ENCODE assay signal across 8 cellular contexts in the genomic region with DNA sequence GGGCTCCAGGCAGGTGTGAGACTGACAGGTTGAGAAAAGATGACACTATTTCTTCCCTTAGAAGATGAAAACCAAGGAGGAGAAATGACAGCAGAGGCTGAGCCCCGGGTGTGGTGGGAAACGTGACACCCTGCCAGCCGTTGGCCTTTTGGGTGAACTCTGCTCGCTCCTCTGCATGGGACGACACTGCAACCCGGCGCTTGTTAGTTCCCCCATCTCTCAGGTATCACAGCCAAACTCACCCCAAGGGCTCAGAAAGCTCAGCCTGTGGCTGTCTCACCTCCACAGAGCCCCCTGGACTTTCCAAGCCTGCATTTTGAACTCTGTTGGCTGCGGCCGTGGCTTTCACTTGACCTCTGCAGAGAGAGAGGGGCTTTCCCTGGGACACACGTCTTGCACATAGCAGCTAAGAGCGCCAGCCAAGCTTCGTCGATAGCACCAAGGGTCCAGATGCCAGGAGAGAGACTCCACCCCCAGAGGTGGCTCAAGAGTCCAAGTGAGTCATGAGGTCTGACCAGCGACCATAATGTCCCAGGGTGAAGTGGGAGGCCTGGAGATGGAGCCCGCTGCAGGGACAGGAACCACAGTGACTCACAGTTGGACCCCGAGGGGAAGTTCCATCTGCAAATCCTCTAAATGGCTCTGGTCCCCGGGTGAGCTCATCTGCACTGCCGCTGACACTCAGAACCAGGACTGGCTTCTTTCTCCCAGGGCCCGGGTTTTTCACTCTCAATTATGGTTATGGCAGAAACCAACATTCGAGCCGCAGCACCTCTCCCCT.
A peak's percentile ranks its signal among the peaks of the same experiment; 100 is the strongest.
DNase-seq lines count a peak whose midpoint lies in the region; ATAC-seq and TF ChIP-seq lines count a peak whose summit lies in the region.

No MANE protein-coding gene starts in this region.

- H3K27ac ChIP-seq in sigmoid colon = no peak overlapping the region
- no peak overlapping the region for H3K27ac ChIP-seq in spleen

- DNase-seq in AG04449 (ENCODE audit: low read depth, low spot score) (peak; percentile 44), NCI-H69 (lab: John Stamatoyannopoulos, UW) (peak; percentile 28), epithelial cell of esophagus (ENCODE audit: low read depth) (peak; percentile 63), sigmoid colon (peak; percentile 70), spleen (no peak)
- DNase-seq in central memory CD4-positive, alpha-beta T cell = no peak

- H3K9me3 ChIP-seq in sigmoid colon = peaks cover 0 to 6% (median 5%) of the 10 kb centered on the region in 4 donors
- H3K9me3 ChIP-seq in spleen = peaks cover 2 to 15% (median 12%) of the 10 kb centered on the region in 8 donors

- no peak overlapping the region for H3K4me3 ChIP-seq in AG04449 (ENCODE audit: low read depth, low read length)
- no peak overlapping the region for H3K4me3 ChIP-seq in epithelial cell of esophagus (ENCODE audit: low read length)
- H3K4me3 ChIP-seq in sigmoid colon = no peak overlapping the region
- peak overlapping the region in 1 of 8 donors; percentile 15 for H3K4me3 ChIP-seq in spleen

- ATAC-seq in GM18519 (IDR thresholded peaks at IDR 0.05; ENCODE audit: low FRiP score, unreplicated experiment) (peak; percentile 25), HG02763 (IDR thresholded peaks at IDR 0.05; ENCODE audit: unreplicated experiment) (peak; percentile 42)

- no peak for TF ChIP-seq CTCF in AG04449 (IDR thresholded peaks at IDR 0.05; ENCODE audit: insufficient read depth, low read length, missing control alignments)
- TF ChIP-seq CTCF in epithelial cell of esophagus (IDR thresholded peaks at IDR 0.05; ENCODE audit: insufficient read depth, low read depth, low read length, missing control alignments) = no peak
- TF ChIP-seq CTCF in sigmoid colon (IDR thresholded peaks at IDR 0.05) = no peak
- no peak for TF ChIP-seq CTCF in spleen (IDR thresholded peaks at IDR 0.05 in 8 of 11, conservative IDR thresholded peaks at IDR 0.05 in 3 of 11)

- POLR2A ChIA-PET in AG04449 (lab: Yijun Ruan, JAX) = interaction anchor here (1.1 to 1.2 kb wide), 2 partner anchors 43 to 250 kb away, joined by 3 to 5 read pairs; no protein-coding TSS in a partner anchor

- TF ChIP-seq EP300 in sigmoid colon (IDR thresholded peaks at IDR 0.05) = no peak

- TF ChIP-seq POLR2A in sigmoid colon (IDR thresholded peaks at IDR 0.05) (no peak), spleen (IDR thresholded peaks at IDR 0.05) (no peak)

- H3K27me3 ChIP-seq in sigmoid colon (no peaks in the 10 kb centered on the region), spleen (replicated peaks in 1 of 7) (no peaks in the 10 kb centered on the region)

- CTCF ChIA-PET in AG04449 (lab: Yijun Ruan, JAX) = interaction anchor here (1.0 kb wide), 1 partner anchor 11 kb away, joined by 3 read pairs; no protein-coding TSS in a partner anchor

- intact Hi-C loops in sigmoid colon (cut with DNase I) = no loop called here
- intact Hi-C loops in spleen (cut with DNase I; ENCODE audit: low total_unique reads) = no loop called here

- H3K4me1 ChIP-seq in sigmoid colon (peaks cover 0 to 9% (median 0%) of the 10 kb centered on the region in 4 donors), spleen (peaks cover 0 to 6% (median 0%) of the 10 kb centered on the region in 6 donors)

- H3K36me3 ChIP-seq in sigmoid colon = no peaks in the 10 kb centered on the region
- H3K36me3 ChIP-seq in spleen = no peaks in the 10 kb centered on the region

- 60 to 61% methylated on average over 21 of the region's 21 CpGs for WGBS in sigmoid colon, 2 donors
- 47 to 68% (median 58%) methylated on average over 21 of the region's 21 CpGs for WGBS in spleen, 5 donors

Comparison
In these comparisons a context has a peak if more than half of its experiments do, and no peak if none do; other contexts are left out.
1. DNase-seq: peak in AG04449 (single experiment), NCI-H69 (single experiment), epithelial cell of esophagus (single experiment) and sigmoid colon (single experiment); none in spleen (single experiment) and central memory CD4-positive, alpha-beta T cell (single experiment).